In the genomic region with DNA sequence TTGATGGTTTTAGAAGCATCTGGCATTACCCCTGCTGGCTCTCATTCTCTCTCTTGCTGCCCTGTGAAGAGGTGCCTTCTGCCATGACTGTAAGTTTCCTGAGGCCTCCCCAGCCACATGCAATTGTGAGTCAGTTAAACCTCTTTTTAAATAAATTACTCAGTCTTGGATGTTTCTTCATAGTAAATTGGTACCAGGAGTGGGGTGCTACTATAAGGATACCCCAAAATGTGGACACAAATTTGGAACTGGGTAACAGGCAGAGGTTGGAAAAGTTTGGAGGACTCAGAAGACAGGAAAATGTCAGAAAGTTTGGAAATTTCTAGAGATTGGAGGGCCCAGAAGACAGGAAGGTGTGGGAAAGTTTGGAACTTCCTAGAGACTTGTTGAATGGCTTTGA, we compare ENCODE assay signal across 5 cellular contexts. TPM values are rescaled to one million over a fixed set of nuclear protein-coding genes. Genes with fewer than 3 reads are reported as not detected.
"Had no signal": no experiment of that assay in that cellular context is flagged by ENCODE, and none has a peak within 500 bp of the region (broad histone marks: within the 10 kb centered on the region; RNA-seq: fewer than 3 reads in every experiment).

No MANE protein-coding gene starts in this region.

RNA-seq across cellular contexts. Expression of a gene that starts 42.4 kb away (rescaled TPM):
- total RNA-seq: HepG2, HT-29, HT1080, IMR-90 had no signal
- polyA plus RNA-seq: HepG2, IgD-negative memory B cell, IMR-90 had no signal
